Comparison of ENCODE assay signal across 1 cellular context in genomic region chr11:283405-284080, GRCh38.
TF ChIP-seq lines count a peak whose summit lies in the region.

No MANE protein-coding gene starts in this region.

TF ChIP-seq in WTC11, 78 proteins besides CTCF, POLR2A, EP300 and RAD21:
- no peak for TF ChIP-seq ZNF532 (CRISPR knock-in tag; IDR thresholded peaks at IDR 0.05; ENCODE audit: borderline replicate concordance)
- no peak for TF ChIP-seq HMGA2 (CRISPR knock-in tag; IDR thresholded peaks at IDR 0.05)
- no peak for TF ChIP-seq CREM (CRISPR knock-in tag; IDR thresholded peaks at IDR 0.05)
- no peak for TF ChIP-seq CBFB (CRISPR knock-in tag; IDR thresholded peaks at IDR 0.05; ENCODE audit: low read depth)
TF ChIP-seq in WTC11: peak in this region for 0.
